Comparison of ENCODE assay signal across 2 cellular contexts in the genomic region with DNA sequence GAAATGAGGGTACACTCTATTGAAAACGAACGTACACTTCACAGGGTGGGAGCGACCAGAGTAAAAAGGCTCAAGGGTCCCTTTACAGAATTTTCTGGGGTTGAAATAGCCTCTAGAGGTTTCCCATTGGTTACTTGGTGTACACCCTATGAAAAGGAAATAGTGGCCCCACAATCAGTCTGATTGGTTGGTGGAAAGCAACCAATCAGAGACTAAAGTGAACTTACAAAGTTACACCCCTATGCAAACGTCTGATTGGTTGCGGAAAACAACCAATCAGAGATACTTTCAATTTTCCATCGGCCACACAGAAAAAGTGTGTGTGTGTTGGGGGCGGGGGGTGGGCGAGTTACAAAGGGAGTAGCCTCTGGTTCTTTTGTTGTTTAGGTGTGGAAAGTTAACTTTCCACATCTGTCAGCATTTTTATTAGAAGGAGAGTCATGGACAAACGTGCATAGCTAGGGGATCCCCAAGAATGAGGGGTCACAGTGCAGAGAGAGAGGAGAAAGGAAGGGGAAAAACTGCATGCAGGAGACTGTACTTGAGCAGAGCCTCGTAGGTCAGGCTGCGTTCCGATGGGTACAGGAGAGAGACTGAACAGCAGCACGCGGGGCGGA.
TF ChIP-seq lines count a peak whose summit lies in the region.

No MANE protein-coding gene starts in this region.

TF ChIP-seq in A549, 52 proteins besides CTCF, POLR2A, EP300 and RAD21:
- TF ChIP-seq MAFK (IDR thresholded peaks at IDR 0.05; ENCODE audit: partially characterized antibody) (peak; percentile 33), PHF8 (IDR thresholded peaks at IDR 0.05; ENCODE audit: borderline replicate concordance, low read depth) (no peak)

TF ChIP-seq in IMR-90, 13 proteins besides CTCF, POLR2A, EP300 and RAD21:
- TF ChIP-seq CEBPB (IDR thresholded peaks at IDR 0.05; ENCODE audit: low read depth, low read length) (no peak), SMC3 (IDR thresholded peaks at IDR 0.05; ENCODE audit: low read depth, low read length) (no peak), MXI1 (IDR thresholded peaks at IDR 0.05; ENCODE audit: borderline replicate concordance, low read depth, low read length) (no peak), FOS (IDR thresholded peaks at IDR 0.05; ENCODE audit: low read depth, low read length) (no peak), RFX5 (IDR thresholded peaks at IDR 0.05; ENCODE audit: low read depth, low read length) (no peak), MAFK (IDR thresholded peaks at IDR 0.05; ENCODE audit: low read depth, low read length) (peak; percentile 61; the same call in 1 of the 2 replicates), MAZ (IDR thresholded peaks at IDR 0.05; ENCODE audit: borderline replicate concordance, low read depth, low read length) (no peak)
- TF ChIP-seq, protein P1, sequence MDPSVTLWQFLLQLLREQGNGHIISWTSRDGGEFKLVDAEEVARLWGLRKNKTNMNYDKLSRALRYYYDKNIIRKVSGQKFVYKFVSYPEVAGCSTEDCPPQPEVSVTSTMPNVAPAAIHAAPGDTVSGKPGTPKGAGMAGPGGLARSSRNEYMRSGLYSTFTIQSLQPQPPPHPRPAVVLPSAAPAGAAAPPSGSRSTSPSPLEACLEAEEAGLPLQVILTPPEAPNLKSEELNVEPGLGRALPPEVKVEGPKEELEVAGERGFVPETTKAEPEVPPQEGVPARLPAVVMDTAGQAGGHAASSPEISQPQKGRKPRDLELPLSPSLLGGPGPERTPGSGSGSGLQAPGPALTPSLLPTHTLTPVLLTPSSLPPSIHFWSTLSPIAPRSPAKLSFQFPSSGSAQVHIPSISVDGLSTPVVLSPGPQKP (IDR thresholded peaks at IDR 0.05; ENCODE audit: borderline replicate concordance, low read depth, low read length), result no peak
